12 cellular contexts compared by ENCODE assay signal in genomic region chr3:29465836-29466235, GRCh38.
A peak's percentile ranks its signal among the peaks of the same experiment; 100 is the strongest.
DNase-seq lines count a peak whose midpoint lies in the region; ATAC-seq, FAIRE-seq and TF ChIP-seq lines count a peak whose summit lies in the region.
"Had no signal": no experiment of that assay in that cellular context is flagged by ENCODE, and none has a peak within 500 bp of the region (broad histone marks: within the 10 kb centered on the region; RNA-seq: fewer than 3 reads in every experiment).

No MANE protein-coding gene starts in this region.

- no peak overlapping the region for H4K5ac ChIP-seq in H1 (ENCODE audit: insufficient read length, low read depth, low read length)

- CTCF ChIA-PET in AG04450 (lab: Charles Lee) (interaction anchor here (0.6 to 2.2 kb wide), 2 partner anchors 10 to 1325 kb away, joined by 3 to 7 read pairs; no protein-coding TSS in a partner anchor), H1 (lab: Charles Lee; ENCODE audit: partially characterized antibody) (interaction anchor here (0.6 to 2.5 kb wide), 3 partner anchors 10 to 591 kb away, joined by 3 to 7 read pairs (median 3); no protein-coding TSS in a partner anchor)

- WGBS in H1 (ENCODE audit: extremely low coverage in 1 of 2, insufficient coverage in 1 of 2, insufficient read length in 1 of 2, insufficient replicate concordance in 2 of 2, low coverage in 1 of 2, low lambda C conversion rate in 2 of 2, missing lambda C conversion rate in 1 of 2), 2 experiments, result 52% methylated on average over 2 of the region's 2 CpGs; no CpG with 5 or more reads in 1 of the 2 experiments

- H2AFZ ChIP-seq in H1 (ENCODE audit: low read length), result no peak overlapping the region

- no peak overlapping the region for H4K8ac ChIP-seq in H1 (ENCODE audit: extremely low read depth, insufficient read depth, low read length)

- no peaks in the 10 kb centered on the region for H4K20me1 ChIP-seq in H1 (replicated peaks in 1 of 2; ENCODE audit: control insufficient read depth in 1 of 2, insufficient read depth in 2 of 2, low read length in 2 of 2)

- no peak overlapping the region for H3K14ac ChIP-seq in H1 (ENCODE audit: insufficient read length)

- H2BK20ac ChIP-seq in H1 (ENCODE audit: low read length), result no peak overlapping the region

- TF ChIP-seq EP300 in H1 (IDR thresholded peaks at IDR 0.05; ENCODE audit: borderline replicate concordance in 1 of 2, low read depth in 2 of 2, low read length in 2 of 2), result no peak

- H2BK15ac ChIP-seq in H1 (ENCODE audit: low read length), result no peak overlapping the region

- no peak overlapping the region for H3K18ac ChIP-seq in H1 (ENCODE audit: extremely low read depth, low read length)

- no peak overlapping the region for H3K9ac ChIP-seq in H1 (replicated peaks in 1 of 4; ENCODE audit: extremely low read depth in 1 of 4, low read depth in 3 of 4, low read length in 3 of 4)

- TF ChIP-seq POLR2A in H1 (IDR thresholded peaks at IDR 0.05; ENCODE audit: control extremely low read depth in 1 of 2, low read depth in 2 of 2, low read length in 2 of 2) (no peak), GM12891 (IDR thresholded peaks at IDR 0.05; ENCODE audit: low read depth, low read length) (no peak)

- POLR2A ChIA-PET in AG04450 (lab: Yijun Ruan, JAX) (interaction anchor here (0.6 to 0.7 kb wide), 2 partner anchors 35 to 539 kb away, joined by 3 to 4 read pairs; no protein-coding TSS in a partner anchor), H1 (lab: Charles Lee; ENCODE audit: partially characterized antibody) (interaction anchor here (1.2 to 3.4 kb wide), 2 partner anchors 8 to 10 kb away, joined by 4 to 12 read pairs; no protein-coding TSS in a partner anchor)

- H2BK12ac ChIP-seq in H1 (ENCODE audit: low read depth, low read length), result no peak overlapping the region

- H2AK5ac ChIP-seq in H1 (ENCODE audit: low read depth, low read length), result no peak overlapping the region

- peak overlapping the region; percentile 4 to 54 for H3K4me2 ChIP-seq in H1 (ENCODE audit: insufficient read depth in 1 of 2, low read depth in 2 of 2, low read length in 2 of 2)

- 0 out of 2 replicates have a peak overlapping the region, but pooled peaks have one; percentile 1 for H2BK5ac ChIP-seq in H1 (ENCODE audit: low read depth, low read length)

- H2BK120ac ChIP-seq in H1 (replicated peaks; ENCODE audit: low read depth, low read length), result no peak overlapping the region

- H4K91ac ChIP-seq in H1 (replicated peaks; ENCODE audit: insufficient read length, low read length), result no peak overlapping the region

- no peak overlapping the region for H3K4me3 ChIP-seq in AG04450 (ENCODE audit: low read depth, low read length)
- H3K4me3 ChIP-seq in H1 (ENCODE audit: extremely low read depth in 1 of 4, insufficient read depth in 2 of 4, low read depth in 3 of 4, low read length in 4 of 4), result no peak overlapping the region
- H3K4me3 ChIP-seq in left lung, result no peak overlapping the region
- H3K4me3 ChIP-seq in ascending aorta, result no peak overlapping the region

- no peaks in the 10 kb centered on the region for H3K79me2 ChIP-seq in H1 (ENCODE audit: control insufficient read depth in 1 of 2, insufficient read depth in 2 of 2, low read length in 2 of 2)

- no peak overlapping the region for H3K4ac ChIP-seq in H1 (replicated peaks; ENCODE audit: insufficient read length, low read depth, low read length)

- H3K27me3 ChIP-seq in AG04450 (ENCODE audit: control insufficient read depth, insufficient read depth, low read length) (no peaks in the 10 kb centered on the region), H1 (replicated peaks in 1 of 4; ENCODE audit: control insufficient read depth in 3 of 4, extremely low read depth in 1 of 4, insufficient read depth in 3 of 4, low read length in 3 of 4) (no peaks in the 10 kb centered on the region), left lung (no peaks in the 10 kb centered on the region), ascending aorta (no peaks in the 10 kb centered on the region)

- no peaks in the 10 kb centered on the region for H3K79me1 ChIP-seq in H1 (ENCODE audit: low read depth, low read length)

- intact Hi-C loops in left lung (cut with DNase I) (no loop called here), ascending aorta (cut with DNase I) (no loop called here)

- H3K4me1 ChIP-seq in H1 (replicated peaks in 1 of 4; ENCODE audit: control insufficient read depth in 3 of 4, insufficient read depth in 4 of 4, low read length in 3 of 4) (peaks cover 0 to 9% (median 5%) of the 10 kb centered on the region in 4 experiments; a peak in 4 of 7 replicates), left lung (peaks cover 0 to 5% of the 10 kb centered on the region in 2 donors), ascending aorta (peaks cover 6 to 11% of the 10 kb centered on the region in 2 donors)

- H3K27ac ChIP-seq in AG04450 (ENCODE audit: low read depth, low read length) (no peak overlapping the region), H1 (ENCODE audit: low read depth, low read length) (no peak overlapping the region), left lung (no peak overlapping the region), ascending aorta (no peak overlapping the region)

- TF ChIP-seq CTCF in AG04450 (IDR thresholded peaks at IDR 0.05; ENCODE audit: low read depth, low read length), result no peak
- TF ChIP-seq CTCF in H1 (IDR thresholded peaks at IDR 0.05; ENCODE audit: control extremely low read depth in 1 of 3, insufficient read depth in 1 of 3, low read depth in 1 of 3, low read length in 3 of 3), result no peak
- TF ChIP-seq CTCF in left lung (IDR thresholded peaks at IDR 0.05), result no peak
- TF ChIP-seq CTCF in ascending aorta (IDR thresholded peaks at IDR 0.05), result no peak

- DNase-seq in AG04450 (ENCODE audit: low read depth, low spot score), result peak; percentile 61
- DNase-seq in LHCN-M2 (ENCODE audit: low read depth), result peak; percentile 94
- no peak for DNase-seq in H1 (ENCODE audit: low read depth in 1 of 2, low spot score in 2 of 2)
- no peak for DNase-seq in left lung
- DNase-seq in GM12891 (ENCODE audit: insufficient read length, low spot score), result no peak
- no peak for DNase-seq in ascending aorta (ENCODE audit: low spot score in 2 of 2)
- DNase-seq in NCI-H524 (lab: John Stamatoyannopoulos, UW), result no peak
- DNase-seq: activated CD4-positive, alpha-beta T cell treated with anti-CD3 and anti-CD28 coated beads for 36 hours; kidney glomerular epithelial cell; NCI-H2081 treated with DMSO at 0.1 percent for 48 hours; stimulated activated CD4-positive, alpha-beta T cell treated with anti-CD3 and anti-CD28 coated beads, Interleukin-2, amount 100 ng/mL, for 24 hours had no signal

- no peak overlapping the region for H3K23ac ChIP-seq in H1 (ENCODE audit: insufficient read length)

- peak; percentile 69 for ATAC-seq in left lung
- ATAC-seq in HG02588 (IDR thresholded peaks at IDR 0.05; ENCODE audit: unreplicated experiment), result no peak
- ATAC-seq: activated CD4-positive, alpha-beta T cell treated with anti-CD3 and anti-CD28 coated beads for 36 hours had no signal

- no peaks in the 10 kb centered on the region for H3K9me3 ChIP-seq in AG04450 (ENCODE audit: control insufficient read depth, insufficient read depth, low read length)
- no peaks in the 10 kb centered on the region for H3K9me3 ChIP-seq in H1 (ENCODE audit: insufficient read depth in 2 of 2, low read depth in 1 of 2, low read length in 1 of 2)
- H3K9me3 ChIP-seq in left lung, result no peaks in the 10 kb centered on the region
- H3K9me3 ChIP-seq in ascending aorta, result no peaks in the 10 kb centered on the region

- H3K56ac ChIP-seq in H1 (replicated peaks; ENCODE audit: insufficient read length, low read depth, low read length), result no peak overlapping the region

- H3K36me3 ChIP-seq in H1 (ENCODE audit: control insufficient read depth in 2 of 4, insufficient read depth in 4 of 4, low read length in 3 of 4) (no peaks in the 10 kb centered on the region), left lung (no peaks in the 10 kb centered on the region), ascending aorta (no peaks in the 10 kb centered on the region)

- H3K23me2 ChIP-seq in H1 (ENCODE audit: low read depth, low read length), result no peaks in the 10 kb centered on the region

- no peak for TF ChIP-seq RAD21 in H1 (IDR thresholded peaks at IDR 0.05 in 1 of 2, conservative IDR thresholded peaks at IDR 0.05 in 1 of 2; ENCODE audit: low read depth in 2 of 2, low read length in 2 of 2)

- FAIRE-seq in H1 (lab: Jason Lieb, UNC), result no peak
- FAIRE-seq in GM12891 (lab: Jason Lieb, UNC), result no peak

TF ChIP-seq in H1, 55 proteins besides CTCF, POLR2A, EP300 and RAD21:
- TF ChIP-seq SUZ12 (IDR thresholded peaks at IDR 0.05; ENCODE audit: low read length), result no peak
- TF ChIP-seq TCF12 (IDR thresholded peaks at IDR 0.05; ENCODE audit: low read depth, low read length), result no peak
- TF ChIP-seq ZNF274 (IDR thresholded peaks at IDR 0.05; ENCODE audit: borderline replicate concordance, extremely low read depth, low read length), result no peak
- TF ChIP-seq KDM4A (IDR thresholded peaks at IDR 0.05; ENCODE audit: low read depth, low read length, severe bottlenecking), result no peak
- no peak for TF ChIP-seq PHF8 (conservative IDR thresholded peaks at IDR 0.05; ENCODE audit: low read depth, low read length)
- TF ChIP-seq CHD2 (IDR thresholded peaks at IDR 0.05; ENCODE audit: low read length), result no peak
- no peak for TF ChIP-seq POU5F1 (IDR thresholded peaks at IDR 0.05; ENCODE audit: low read depth, low read length)

TF ChIP-seq in GM12891, 5 proteins besides CTCF, POLR2A, EP300 and RAD21:
- TF ChIP-seq TAF1 (IDR thresholded peaks at IDR 0.05; ENCODE audit: low read depth, low read length) (no peak), SPI1 (IDR thresholded peaks at IDR 0.05; ENCODE audit: low read depth, low read length) (no peak), POLR2AphosphoS5 (IDR thresholded peaks at IDR 0.05; ENCODE audit: low read depth, low read length) (no peak)

Comparison
In these comparisons a context has a peak if more than half of its experiments do, and no peak if none do; other contexts are left out.
1. DNase-seq: peak in AG04450 (single experiment) and LHCN-M2 (single experiment); none in H1 (0 of 2), left lung (0 of 2), GM12891 (single experiment), ascending aorta (0 of 2) and NCI-H524 (0 of 2).